8 cellular contexts compared by ENCODE assay signal in the genomic region with DNA sequence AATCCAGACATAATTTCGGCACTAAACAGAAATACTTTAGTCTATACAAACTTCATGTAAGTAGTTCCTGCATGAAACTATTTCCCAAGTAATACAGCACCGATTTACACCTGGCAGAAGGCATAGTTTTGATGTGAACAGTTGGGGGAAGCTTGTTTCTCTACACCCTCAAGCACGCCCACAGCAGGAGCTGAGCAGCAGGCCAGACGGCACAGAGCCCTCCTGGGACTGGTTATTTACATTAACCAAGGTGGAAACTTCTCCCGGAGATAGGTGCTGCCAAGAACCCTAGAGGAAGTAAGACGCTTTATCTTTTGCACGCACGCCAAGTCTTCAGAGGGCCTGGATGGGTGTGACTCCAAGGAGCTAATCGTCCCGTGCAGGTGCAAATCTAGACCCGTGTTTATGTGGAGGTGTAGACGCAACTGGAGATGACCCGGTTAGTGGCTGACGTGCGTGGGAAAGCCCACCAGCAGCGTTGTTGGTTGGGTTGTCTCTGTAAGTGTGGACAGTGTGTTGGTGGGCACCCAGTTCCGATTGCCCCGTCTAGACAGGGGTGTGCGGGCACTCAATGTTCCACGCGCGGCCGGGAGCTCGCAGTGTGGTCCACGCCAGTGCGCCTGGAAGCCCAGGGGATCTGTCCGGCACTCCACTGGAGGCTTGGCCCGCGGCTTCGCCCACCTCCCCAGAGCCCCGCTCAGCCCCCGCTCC. TPM values are rescaled to one million over a fixed set of nuclear protein-coding genes. Genes with fewer than 3 reads are reported as not detected.
DNase-seq lines count a peak whose midpoint lies in the region; ATAC-seq lines count a peak whose summit lies in the region.

No MANE protein-coding gene starts in this region.

- peak; percentile 71 for DNase-seq in ACHN
- peak; percentile 53 for DNase-seq in NCI-H748 (lab: John Stamatoyannopoulos, UW; ENCODE audit: unreplicated experiment)
- DNase-seq in activated CD8-positive, alpha-beta memory T cell treated with anti-CD3 and anti-CD28 coated beads for 4 hours (ENCODE audit: low read depth in 2 of 2) = peak; percentile 17 to 40
- peak; percentile 72 to 77 (median 74) for DNase-seq in effector memory CD8-positive, alpha-beta T cell
- DNase-seq in stimulated activated CD8-positive, alpha-beta memory T cell treated with anti-CD3 and anti-CD28 coated beads, Interleukin-4, amount 100 ng/mL, for 48 hours = peak; percentile 57

- ATAC-seq in GM18870 (IDR thresholded peaks at IDR 0.05; ENCODE audit: unreplicated experiment) (peak; percentile 65), HG03108 (IDR thresholded peaks at IDR 0.05; ENCODE audit: unreplicated experiment) (peak; percentile 73)
- peak; percentile 65 for ATAC-seq in effector memory CD8-positive, alpha-beta T cell (replicated peaks)

- no peaks in the 10 kb centered on the region for H3K9me3 Mint-ChIP-seq in effector memory CD8-positive, alpha-beta T cell

- no peaks in the 10 kb centered on the region for H3K27me3 ChIP-seq in mononuclear cell (ENCODE audit: insufficient read depth, low read length)

- peaks cover 37 to 49% of the 10 kb centered on the region in 2 donors for H3K4me1 Mint-ChIP-seq in effector memory CD8-positive, alpha-beta T cell (ENCODE audit: low read depth in 2 of 2)

- H3K4me3 ChIP-seq in mononuclear cell (ENCODE audit: low read length) = peak overlapping the region; percentile 50

- H3K9me3 ChIP-seq in mononuclear cell (ENCODE audit: low read depth, low read length) = no peaks in the 10 kb centered on the region

- in situ Hi-C loops in ACHN (cut with HindIII; ENCODE audit: low pct_ligation_motif_present, low pct_unique_long_range_greater_than_20kb, low sequenced_read_pairs) = no loop called here

- no peaks in the 10 kb centered on the region for H3K27me3 Mint-ChIP-seq in effector memory CD8-positive, alpha-beta T cell

- peaks cover 40% of the 10 kb centered on the region for H3K4me1 ChIP-seq in mononuclear cell (ENCODE audit: insufficient read depth, low read length)

- H3K36me3 Mint-ChIP-seq in effector memory CD8-positive, alpha-beta T cell (ENCODE audit: insufficient read depth) = peaks cover 31% of the 10 kb centered on the region

- H3K4me3 Mint-ChIP-seq in effector memory CD8-positive, alpha-beta T cell = peak overlapping the region; percentile 93 to 97

- H3K27ac Mint-ChIP-seq in effector memory CD8-positive, alpha-beta T cell = peak overlapping the region; percentile 100

RNA-seq across cellular contexts. Expression of a gene that starts 0.8 kb away (rescaled TPM):
- total RNA-seq in mononuclear cell = 201 TPM

RNA-seq across cellular contexts. Expression of a gene that starts 53.9 kb away (rescaled TPM):
- 40.4 TPM for total RNA-seq in mononuclear cell

RNA-seq across cellular contexts. Expression of a gene that starts 55.8 kb away (rescaled TPM):
- total RNA-seq in mononuclear cell = 2.4 TPM

Comparison
In these comparisons a context has a peak if more than half of its experiments do, and no peak if none do; other contexts are left out.
1. Peak in every context shown above with its lines: DNase-seq, ATAC-seq and H3K4me3 ChIP-seq.